11 cellular contexts compared by ENCODE assay signal in the genomic region with DNA sequence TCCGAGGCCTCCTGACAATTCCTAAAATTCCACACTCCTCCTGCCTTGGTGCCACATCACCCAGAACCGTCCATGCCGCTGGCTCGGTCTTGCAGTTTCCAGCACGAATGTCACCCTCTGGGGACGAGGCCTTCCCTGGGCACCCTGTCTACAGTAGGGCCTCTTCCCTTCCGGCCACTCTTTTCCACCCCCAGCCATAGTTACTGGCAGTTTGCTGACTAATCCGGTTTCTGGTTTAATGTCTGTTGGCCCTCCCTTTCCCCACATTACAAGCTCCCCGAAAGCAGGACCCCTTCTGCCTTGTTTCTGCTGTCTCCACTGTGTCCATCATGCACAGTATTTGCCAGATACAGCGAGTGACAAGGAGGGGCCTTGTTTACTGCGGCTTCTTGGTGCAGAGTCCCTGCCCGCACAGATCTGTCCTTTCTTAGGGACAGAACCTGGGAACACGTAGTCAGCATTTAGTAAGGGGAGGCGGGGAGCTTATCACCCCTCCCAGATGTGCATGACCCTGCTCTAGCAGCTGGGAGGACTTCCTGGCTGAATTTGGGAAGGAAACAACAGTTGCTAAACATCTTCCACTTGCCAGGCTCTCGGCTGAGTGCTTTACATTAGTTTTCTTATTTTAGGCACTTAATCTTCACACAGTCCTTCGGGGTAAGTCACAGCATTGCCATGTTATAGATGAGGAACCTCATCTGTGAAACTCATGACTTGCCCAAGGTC. TPM values are rescaled to one million over a fixed set of nuclear protein-coding genes. Genes with fewer than 3 reads are reported as not detected.
A peak's percentile ranks its signal among the peaks of the same experiment; 100 is the strongest.
DNase-seq lines count a peak whose midpoint lies in the region; ATAC-seq and TF ChIP-seq lines count a peak whose summit lies in the region.
"Had no signal": no experiment of that assay in that cellular context is flagged by ENCODE, and none has a peak within 500 bp of the region (broad histone marks: within the 10 kb centered on the region; RNA-seq: fewer than 3 reads in every experiment).

No MANE protein-coding gene starts in this region.

- H3K4me1 ChIP-seq in BLaER1 (peaks cover 67% of the 10 kb centered on the region), muscle layer of duodenum (ENCODE audit: control insufficient read depth in 1 of 2, insufficient read depth in 2 of 2, low read length in 2 of 2) (no peaks in the 10 kb centered on the region)

- H3K27me3 ChIP-seq in BLaER1 (no peaks in the 10 kb centered on the region), muscle layer of duodenum (ENCODE audit: low read depth, low read length) (no peaks in the 10 kb centered on the region)
- H3K27me3 ChIP-seq: dorsolateral prefrontal cortex had no signal

- H3K9me3 ChIP-seq in BLaER1 (no peaks in the 10 kb centered on the region), muscle layer of duodenum (ENCODE audit: control insufficient read depth in 1 of 2, low read length in 2 of 2) (no peaks in the 10 kb centered on the region)

- peak; percentile 96 for DNase-seq in MV-4-11 (lab: John Stamatoyannopoulos, UW)
- no peak for DNase-seq in chondrocyte (ENCODE audit: low spot score)
- no peak for DNase-seq in midbrain (lab: John Stamatoyannopoulos, UW)
- DNase-seq: activated T-cell treated with anti-CD3 and anti-CD28 coated beads, Interleukin-2, amount 50 U/mL, for 4 hours; dorsolateral prefrontal cortex had no signal

- peak overlapping the region; percentile 56 for H3K27ac ChIP-seq in BLaER1
- H3K27ac ChIP-seq in muscle layer of duodenum (ENCODE audit: low read length) = peak overlapping the region; percentile 69

- peaks cover 5% of the 10 kb centered on the region for H3K4me1 Mint-ChIP-seq in chondrocyte (ENCODE audit: low read depth)

- no peaks in the 10 kb centered on the region for H4K20me1 ChIP-seq in BLaER1

- peaks cover 2% of the 10 kb centered on the region for H3K36me3 Mint-ChIP-seq in chondrocyte (ENCODE audit: low read depth)

- no peak overlapping the region for H3K4me3 Mint-ChIP-seq in chondrocyte (ENCODE audit: unreplicated experiment)
- H3K4me3 Mint-ChIP-seq: activated T-cell treated with anti-CD3 and anti-CD28 coated beads, Interleukin-2, amount 50 U/mL, for 4 hours had no signal

- H3K27ac Mint-ChIP-seq in chondrocyte (ENCODE audit: unreplicated experiment) = peak overlapping the region; percentile 30

- H3K4me3 ChIP-seq in BLaER1 (no peak overlapping the region), muscle layer of duodenum (ENCODE audit: low read depth in 1 of 2, low read length in 2 of 2) (peak overlapping the region in 1 of 2 donors; percentile 21)

- no peak for TF ChIP-seq CTCF in chondrocyte (IDR thresholded peaks at IDR 0.05)

- no peaks in the 10 kb centered on the region for H3K36me3 ChIP-seq in BLaER1
- H3K36me3 ChIP-seq in muscle layer of duodenum (ENCODE audit: control insufficient read depth in 1 of 2, insufficient read depth in 2 of 2, low read length in 2 of 2) = no peaks in the 10 kb centered on the region

- H3K9ac ChIP-seq in BLaER1 = peak overlapping the region; percentile 66

- H3K4me2 ChIP-seq in BLaER1 = peak overlapping the region; percentile 70

- no peaks in the 10 kb centered on the region for H3K27me3 Mint-ChIP-seq in chondrocyte (ENCODE audit: low read depth)

- no peak for ATAC-seq in GM21360 (IDR thresholded peaks at IDR 0.05; ENCODE audit: unreplicated experiment)
- ATAC-seq in HG03280 (IDR thresholded peaks at IDR 0.05; ENCODE audit: unreplicated experiment) = no peak
- no peak for ATAC-seq in HG02610 (IDR thresholded peaks at IDR 0.05; ENCODE audit: unreplicated experiment)
- ATAC-seq: activated T-cell treated with anti-CD3 and anti-CD28 coated beads, Interleukin-2, amount 50 U/mL, for 4 hours had no signal

- H3K9me3 Mint-ChIP-seq in chondrocyte (ENCODE audit: low read depth) = no peaks in the 10 kb centered on the region
- H3K9me3 Mint-ChIP-seq: activated T-cell treated with anti-CD3 and anti-CD28 coated beads, Interleukin-2, amount 50 U/mL, for 4 hours had no signal

RNA-seq across cellular contexts. Expression of a gene that starts 23.6 kb away (rescaled TPM):
- not detected in 3 replicates for total RNA-seq in chondrocyte
- total RNA-seq: activated T-cell treated with anti-CD3 and anti-CD28 coated beads, Interleukin-2, amount 50 U/mL, for 4 hours; urinary bladder had no signal

RNA-seq across cellular contexts. Expression of a gene that starts 40.8 kb away (rescaled TPM):
- total RNA-seq in chondrocyte = 69.6 to 100 TPM (median 96.1 TPM) in 3 replicates

RNA-seq across cellular contexts. Expression of a gene that starts 49.0 kb away (rescaled TPM):
- total RNA-seq in chondrocyte = 0.08 to 0.15 TPM (median 0.10 TPM) in 3 replicates
